8 cellular contexts compared by ENCODE assay signal in genomic region chr10:31319602-31320178, GRCh38. TPM values are rescaled to one million over a fixed set of nuclear protein-coding genes. Genes with fewer than 3 reads are reported as not detected.
A peak's percentile ranks its signal among the peaks of the same experiment; 100 is the strongest.
DNase-seq lines count a peak whose midpoint lies in the region; ATAC-seq, FAIRE-seq and TF ChIP-seq lines count a peak whose summit lies in the region.

No MANE protein-coding gene starts in this region.

- intact Hi-C loops in A673 (cut with micrococcal nuclease; ENCODE audit: unreplicated experiment), result loop anchor here (5.0 to 10.0 kb wide), 3 partner anchors 175 to 485 kb away; no protein-coding TSS in a partner anchor

- H3K4me1 Mint-ChIP-seq in activated naive CD8-positive, alpha-beta T cell treated with anti-CD3 and anti-CD28 coated beads, Interleukin-2, amount 10 ng/mL, durations not matched to agents 7 days and 5 days, result peaks cover 39% of the 10 kb centered on the region

- peaks cover 4% of the 10 kb centered on the region for H3K36me3 Mint-ChIP-seq in activated naive CD8-positive, alpha-beta T cell treated with anti-CD3 and anti-CD28 coated beads, Interleukin-2, amount 10 ng/mL, durations not matched to agents 7 days and 5 days

- peak; percentile 20 for ATAC-seq in GM19035 (IDR thresholded peaks at IDR 0.05; ENCODE audit: unreplicated experiment)
- peak; percentile 4 for ATAC-seq in HG03457 (IDR thresholded peaks at IDR 0.05; ENCODE audit: unreplicated experiment)
- peak; percentile 0 for ATAC-seq in activated naive CD8-positive, alpha-beta T cell treated with anti-CD3 and anti-CD28 coated beads, Interleukin-2, amount 10 ng/mL, durations not matched to agents 7 days and 5 days (ENCODE audit: low read depth)

- H3K27ac Mint-ChIP-seq in activated naive CD8-positive, alpha-beta T cell treated with anti-CD3 and anti-CD28 coated beads, Interleukin-2, amount 10 ng/mL, durations not matched to agents 7 days and 5 days, result peak overlapping the region; percentile 99

- BruUV-seq in A673 (replicated peaks; lab: Mats Ljungman, UMichigan), result no TSS peak

- peak overlapping the region; percentile 21 for H3K27ac ChIP-seq in A673 (ENCODE audit: low read depth, low read length, poor library complexity, severe bottlenecking)

- no peaks in the 10 kb centered on the region for H3K9me3 Mint-ChIP-seq in activated naive CD8-positive, alpha-beta T cell treated with anti-CD3 and anti-CD28 coated beads, Interleukin-2, amount 10 ng/mL, durations not matched to agents 7 days and 5 days

- no peaks in the 10 kb centered on the region for H3K9me3 ChIP-seq in A673 (ENCODE audit: low read depth, low read length, poor library complexity, severe bottlenecking)

- no peaks in the 10 kb centered on the region for H3K36me3 ChIP-seq in A673 (ENCODE audit: insufficient read depth, low read length, poor library complexity, severe bottlenecking)

- TF ChIP-seq CTCF in A673 (conservative IDR thresholded peaks at IDR 0.05; ENCODE audit: low read depth, low read length), result 0 out of 2 replicates have a peak, but pooled peaks have one; percentile 2

- H3K27me3 Mint-ChIP-seq in activated naive CD8-positive, alpha-beta T cell treated with anti-CD3 and anti-CD28 coated beads, Interleukin-2, amount 10 ng/mL, durations not matched to agents 7 days and 5 days, result no peaks in the 10 kb centered on the region

- peaks cover 50% of the 10 kb centered on the region for H3K27me3 ChIP-seq in A673 (replicated peaks; ENCODE audit: insufficient read depth, low read depth, low read length, poor library complexity)

- CTCF ChIA-PET in A673 (lab: Charles Lee), result no interaction called here

- peak overlapping the region; percentile 98 for H3K4me3 Mint-ChIP-seq in activated naive CD8-positive, alpha-beta T cell treated with anti-CD3 and anti-CD28 coated beads, Interleukin-2, amount 10 ng/mL, durations not matched to agents 7 days and 5 days

- POLR2A ChIA-PET in A673 (lab: Charles Lee; ENCODE audit: low non-redundant PET), result no interaction called here
- POLR2A ChIA-PET in activated naive CD8-positive, alpha-beta T cell treated with anti-CD3 and anti-CD28 coated beads, Interleukin-2, amount 10 ng/mL, durations not matched to agents 7 days and 5 days (lab: Charles Lee), result interaction anchor here (0.7 to 1.0 kb wide), 2 partner anchors 184 to 288 kb away, joined by 3 to 4 read pairs; partner anchors contain the start of gene ZNF438

- H3K4me3 ChIP-seq in A673 (ENCODE audit: low read depth, low read length, poor library complexity, severe bottlenecking) (peak overlapping the region; percentile 68), iPS-11a (ENCODE audit: low read depth, low read length) (peak overlapping the region; percentile 24)

- no peak for FAIRE-seq in HTR-8/SVneo (lab: Jason Lieb, UNC)

- peaks cover 15% of the 10 kb centered on the region for H3K4me1 ChIP-seq in A673 (ENCODE audit: insufficient read depth, low read length, poor library complexity, severe bottlenecking)

- no peak for DNase-seq in A673 (ENCODE audit: low spot score)
- no peak for DNase-seq in activated naive CD8-positive, alpha-beta T cell treated with anti-CD3 and anti-CD28 coated beads, Interleukin-2, amount 10 ng/mL, durations not matched to agents 7 days and 5 days
- DNase-seq in stimulated activated CD4-positive, alpha-beta T cell treated with anti-CD3 and anti-CD28 coated beads, Interleukin-4, amount 100 ng/mL, for 4 hours, result peak; percentile 2 to 29
- DNase-seq in HTR-8/SVneo (ENCODE audit: insufficient read length, low spot score), result no peak
- DNase-seq in NCI-H146 treated with DMSO at 0.1 percent for 48 hours (lab: John Stamatoyannopoulos, UW; ENCODE audit: unreplicated experiment), result no peak

RNA-seq across cellular contexts. Expression of gene ZEB1, which starts 0.7 kb away (rescaled TPM):
- total RNA-seq in A673 (2021), result 8.3 and 10.3 TPM in 2 replicates
- 10 to 100 TPM; 40.2 to 42.6 TPM for total RNA-seq in activated naive CD8-positive, alpha-beta T cell treated with anti-CD3 and anti-CD28 coated beads, Interleukin-2, amount 10 ng/mL, durations not matched to agents 7 days and 5 days

Comparison
In these comparisons a context has a peak if more than half of its experiments do, and no peak if none do; other contexts are left out.
1. DNase-seq: peak in stimulated activated CD4-positive, alpha-beta T cell treated with anti-CD3 and anti-CD28 coated beads, Interleukin-4, amount 100 ng/mL, for 4 hours (2 of 2); none in A673 (single experiment), activated naive CD8-positive, alpha-beta T cell treated with anti-CD3 and anti-CD28 coated beads, Interleukin-2, amount 10 ng/mL, durations not matched to agents 7 days and 5 days (single experiment), HTR-8/SVneo (single experiment) and NCI-H146 treated with DMSO at 0.1 percent for 48 hours (single experiment).
2. Peak in every context shown above with its lines, with median percentiles within 50 percentile points of each other: ATAC-seq.